Comparison of ENCODE assay signal across 10 cellular contexts in genomic region chr6:18379376-18380117, GRCh38.
"Had no signal": no experiment of that assay in that cellular context is flagged by ENCODE, and none has a peak within 500 bp of the region (broad histone marks: within the 10 kb centered on the region; RNA-seq: fewer than 3 reads in every experiment).

No MANE protein-coding gene starts in this region.

- H3K27me3 Mint-ChIP-seq: stimulated activated naive B cell treated with anti-CD40 and anti-IgM and Interleukin-4, amounts not matched to agents 10 μg/mL and 1 μg/mL and 100 μg/mL, for 72 hours had no signal

- H3K27ac Mint-ChIP-seq: stimulated activated naive B cell treated with anti-CD40 and anti-IgM and Interleukin-4, amounts not matched to agents 10 μg/mL and 1 μg/mL and 100 μg/mL, for 72 hours; T-helper 2 cell treated with Interferon-gamma antibody and Interleukin-4, amounts not matched to agents 5 μg/mL and 100 μg/mL, for 36 hours had no signal

- ATAC-seq: stimulated activated naive B cell treated with anti-CD40 and anti-IgM and Interleukin-4, amounts not matched to agents 10 μg/mL and 1 μg/mL and 100 μg/mL, for 72 hours had no signal

- H3K4me3 Mint-ChIP-seq: stimulated activated naive B cell treated with anti-CD40 and anti-IgM and Interleukin-4, amounts not matched to agents 10 μg/mL and 1 μg/mL and 100 μg/mL, for 72 hours; T-helper 2 cell treated with Interferon-gamma antibody and Interleukin-4, amounts not matched to agents 5 μg/mL and 100 μg/mL, for 36 hours had no signal

- DNase-seq: activated CD4-positive, alpha-beta T cell treated with anti-CD3 and anti-CD28 coated beads, Interleukin-2, amount 50 U/mL, for 1 hour; activated naive CD4-positive, alpha-beta T cell treated with anti-CD3 and anti-CD28 coated beads, Interleukin-2, amount 50 U/mL, for 16 hours; activated T-cell treated with anti-CD3 and anti-CD28 coated beads, Interleukin-2, amount 50 U/mL, for 1 hour; adrenal gland; heart right ventricle; kidney; stimulated activated naive B cell treated with anti-CD40 and anti-IgM and Interleukin-4, amounts not matched to agents 10 μg/mL and 1 μg/mL and 100 μg/mL, for 72 hours; substantia nigra; transverse colon had no signal

- H3K9me3 Mint-ChIP-seq: stimulated activated naive B cell treated with anti-CD40 and anti-IgM and Interleukin-4, amounts not matched to agents 10 μg/mL and 1 μg/mL and 100 μg/mL, for 72 hours; T-helper 2 cell treated with Interferon-gamma antibody and Interleukin-4, amounts not matched to agents 5 μg/mL and 100 μg/mL, for 36 hours had no signal

- H3K36me3 Mint-ChIP-seq: stimulated activated naive B cell treated with anti-CD40 and anti-IgM and Interleukin-4, amounts not matched to agents 10 μg/mL and 1 μg/mL and 100 μg/mL, for 72 hours had no signal
